8 cellular contexts compared by ENCODE assay signal in the genomic region with DNA sequence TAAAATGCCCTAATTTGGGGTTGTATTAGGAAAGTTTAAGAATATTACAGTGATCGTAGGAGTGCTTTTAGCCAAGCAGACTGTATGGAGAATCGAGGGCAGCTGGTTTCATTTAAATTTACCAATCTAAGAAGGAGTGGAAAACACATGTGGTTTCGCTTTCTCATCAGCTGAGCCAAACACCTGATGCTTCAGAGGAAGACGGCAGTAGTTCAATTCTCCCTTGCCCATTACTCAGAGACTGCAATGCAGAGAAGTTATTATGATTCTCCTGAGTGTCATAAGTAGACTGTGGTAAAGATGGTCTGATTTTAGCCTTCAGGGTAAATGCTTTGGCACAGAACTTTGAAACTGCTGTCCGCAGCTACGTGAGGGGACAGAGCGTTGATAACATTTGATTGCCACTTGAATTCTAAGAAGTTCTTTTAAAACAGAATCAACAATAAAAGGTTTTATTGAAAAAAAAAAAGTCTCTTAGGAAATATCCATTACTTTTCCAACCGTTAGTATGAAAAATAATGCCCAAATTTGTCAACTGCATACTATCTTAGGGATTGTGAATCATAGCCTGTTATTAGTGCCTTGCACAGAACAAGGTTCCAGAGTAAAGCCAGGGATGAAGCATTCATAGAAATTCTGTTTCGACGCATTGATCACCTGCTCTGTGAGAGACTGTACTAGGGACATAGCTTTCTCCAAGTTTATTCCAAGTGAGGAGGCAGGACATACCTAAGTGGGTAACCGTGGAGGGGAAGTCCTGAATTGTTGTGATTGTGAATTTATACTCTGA. TPM values are rescaled to one million over a fixed set of nuclear protein-coding genes. Genes with fewer than 3 reads are reported as not detected.
DNase-seq lines count a peak whose midpoint lies in the region; ATAC-seq, FAIRE-seq and TF ChIP-seq lines count a peak whose summit lies in the region.

No MANE protein-coding gene starts in this region.

- ATAC-seq in HG03280 (IDR thresholded peaks at IDR 0.05; ENCODE audit: unreplicated experiment) (peak; percentile 47), GM21737 (IDR thresholded peaks at IDR 0.05; ENCODE audit: unreplicated experiment) (no peak), GM18498 (IDR thresholded peaks at IDR 0.05; ENCODE audit: unreplicated experiment) (no peak)
- no peak for ATAC-seq in central memory CD8-positive, alpha-beta T cell (replicated peaks; ENCODE audit: extremely low read depth, poor library complexity, severe bottlenecking)
- peak; percentile 40 to 43 for ATAC-seq in natural killer cell treated with Interleukin-12 subunit alpha and Interleukin-12 subunit beta and Interleukin-15 and Interleukin-18, amount 100 ng/mL, for 72 hours

- intact Hi-C loops in lower leg skin (cut with DNase I; ENCODE audit: low total_unique reads): loop anchor here (10.0 kb wide), 1 partner anchor 423 kb away; no protein-coding TSS in a partner anchor

- peak overlapping the region; percentile 29 for H3K27ac Mint-ChIP-seq in central memory CD8-positive, alpha-beta T cell (ENCODE audit: low read depth)
- peak overlapping the region; percentile 47 to 72 for H3K27ac Mint-ChIP-seq in natural killer cell treated with Interleukin-12 subunit alpha and Interleukin-12 subunit beta and Interleukin-15 and Interleukin-18, amount 100 ng/mL, for 72 hours

- H3K27me3 Mint-ChIP-seq in central memory CD8-positive, alpha-beta T cell: no peaks in the 10 kb centered on the region
- no peaks in the 10 kb centered on the region for H3K27me3 Mint-ChIP-seq in natural killer cell treated with Interleukin-12 subunit alpha and Interleukin-12 subunit beta and Interleukin-15 and Interleukin-18, amount 100 ng/mL, for 72 hours

- no peaks in the 10 kb centered on the region for H3K9me3 Mint-ChIP-seq in central memory CD8-positive, alpha-beta T cell
- no peaks in the 10 kb centered on the region for H3K9me3 Mint-ChIP-seq in natural killer cell treated with Interleukin-12 subunit alpha and Interleukin-12 subunit beta and Interleukin-15 and Interleukin-18, amount 100 ng/mL, for 72 hours

- DNase-seq in central memory CD8-positive, alpha-beta T cell (ENCODE audit: low spot score in 2 of 2): no peak
- no peak for DNase-seq in natural killer cell treated with Interleukin-12 subunit alpha and Interleukin-12 subunit beta and Interleukin-15 and Interleukin-18, amount 100 ng/mL, for 72 hours (ENCODE audit: low spot score)
- DNase-seq in urothelium cell line (ENCODE audit: low spot score) (no peak), lower leg skin (ENCODE audit: low spot score in 2 of 2) (no peak)

- H3K27me3 ChIP-seq in BLaER1: no peaks in the 10 kb centered on the region

- peaks cover 40% of the 10 kb centered on the region for H4K20me1 ChIP-seq in BLaER1

- peak overlapping the region; percentile 54 for H3K4me3 Mint-ChIP-seq in central memory CD8-positive, alpha-beta T cell
- H3K4me3 Mint-ChIP-seq in natural killer cell treated with Interleukin-12 subunit alpha and Interleukin-12 subunit beta and Interleukin-15 and Interleukin-18, amount 100 ng/mL, for 72 hours: peak overlapping the region; percentile 47

- H3K36me3 Mint-ChIP-seq in central memory CD8-positive, alpha-beta T cell (ENCODE audit: insufficient read depth): peaks cover 6% of the 10 kb centered on the region
- H3K36me3 Mint-ChIP-seq in natural killer cell treated with Interleukin-12 subunit alpha and Interleukin-12 subunit beta and Interleukin-15 and Interleukin-18, amount 100 ng/mL, for 72 hours: peaks cover 5% of the 10 kb centered on the region

- peak overlapping the region; percentile 46 for H3K4me2 ChIP-seq in BLaER1

- peaks cover 53% of the 10 kb centered on the region for H3K36me3 ChIP-seq in BLaER1

- no peak for TF ChIP-seq POLR2A in lower leg skin (IDR thresholded peaks at IDR 0.05)

- TF ChIP-seq CTCF in lower leg skin (IDR thresholded peaks at IDR 0.05): no peak

- H3K27ac ChIP-seq in BLaER1: peak overlapping the region; percentile 11; the same call in 1 of the 2 replicates

- FAIRE-seq in urothelium cell line (lab: Jason Lieb, UNC): no peak

- peaks cover 98% of the 10 kb centered on the region for H3K4me1 ChIP-seq in BLaER1

- 29 to 31% methylated on average over 11 of the region's 11 CpGs for WGBS in lower leg skin, 2 donors

- H3K4me3 ChIP-seq in BLaER1 (no peak overlapping the region), lower leg skin (ENCODE audit: low read depth, poor library complexity, severe bottlenecking) (no peak overlapping the region)

- no peaks in the 10 kb centered on the region for H3K9me3 ChIP-seq in BLaER1

- H3K9ac ChIP-seq in BLaER1: 0 out of 2 replicates have a peak overlapping the region, but pooled peaks have one; percentile 23

- peaks cover 28% of the 10 kb centered on the region for H3K4me1 Mint-ChIP-seq in central memory CD8-positive, alpha-beta T cell
- H3K4me1 Mint-ChIP-seq in natural killer cell treated with Interleukin-12 subunit alpha and Interleukin-12 subunit beta and Interleukin-15 and Interleukin-18, amount 100 ng/mL, for 72 hours (ENCODE audit: low read depth in 2 of 2): peaks cover 34 to 40% of the 10 kb centered on the region in 2 donors

RNA-seq across cellular contexts. Expression of a gene that starts 25.6 kb away (rescaled TPM):
- 10 to 100 TPM; 10.6 to 10.8 TPM for total RNA-seq in natural killer cell treated with Interleukin-12 subunit alpha and Interleukin-12 subunit beta and Interleukin-15 and Interleukin-18, amount 100 ng/mL, for 72 hours
- total RNA-seq in lower leg skin: 10 to 100 TPM; 18.3 to 34.8 (median 32.2) TPM

Comparison
In these comparisons a context has a peak if more than half of its experiments do, and no peak if none do; other contexts are left out.
1. ATAC-seq: peak in HG03280 (single experiment) and natural killer cell treated with Interleukin-12 subunit alpha and Interleukin-12 subunit beta and Interleukin-15 and Interleukin-18, amount 100 ng/mL, for 72 hours (2 of 2); none in central memory CD8-positive, alpha-beta T cell (single experiment), GM21737 (single experiment) and GM18498 (single experiment).